In the genomic region with DNA sequence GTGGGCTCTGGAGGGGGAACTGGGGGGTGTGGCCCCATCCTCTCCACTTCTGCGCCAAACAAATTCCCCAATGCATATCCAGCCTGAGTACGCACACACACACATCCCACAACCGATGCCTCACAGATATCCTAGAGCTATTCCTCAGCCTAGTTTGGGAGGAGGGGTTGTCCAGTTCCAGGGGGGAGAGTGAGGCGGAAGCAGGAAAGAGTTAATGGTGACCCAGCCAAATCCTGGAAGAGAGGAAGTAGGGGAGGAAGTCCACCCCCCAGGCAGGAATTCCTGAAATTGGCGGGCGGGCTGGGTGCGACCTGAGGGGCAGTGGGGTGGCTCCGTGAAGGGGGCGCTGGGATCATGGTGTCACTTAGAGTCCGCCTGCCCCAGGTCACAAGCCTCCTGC, we compare ENCODE assay signal across 13 cellular contexts. TPM values are rescaled to one million over a fixed set of nuclear protein-coding genes. Genes with fewer than 3 reads are reported as not detected.
A peak's percentile ranks its signal among the peaks of the same experiment; 100 is the strongest.
DNase-seq lines count a peak whose midpoint lies in the region; ATAC-seq, FAIRE-seq and TF ChIP-seq lines count a peak whose summit lies in the region.
"Had no signal": no experiment of that assay in that cellular context is flagged by ENCODE, and none has a peak within 500 bp of the region (broad histone marks: within the 10 kb centered on the region; RNA-seq: fewer than 3 reads in every experiment).

No MANE protein-coding gene starts in this region.

- no peak for FAIRE-seq in GM19239 (lab: Jason Lieb, UNC)

- peak overlapping the region; percentile 59 for H3K4me2 ChIP-seq in skeletal muscle satellite cell (ENCODE audit: low read length)

- H3K4me3 ChIP-seq in left ventricle myocardium inferior (peak overlapping the region; percentile 77), skeletal muscle satellite cell (ENCODE audit: low read length) (no peak overlapping the region)

- H3K27ac ChIP-seq in angular gyrus (ENCODE audit: low read depth, low read length) (peak overlapping the region; percentile 80), left ventricle myocardium inferior (replicated peaks) (peak overlapping the region; percentile 91)
- H3K27ac ChIP-seq: colonic mucosa had no signal

- H3K36me3 ChIP-seq in left ventricle myocardium inferior (no peaks in the 10 kb centered on the region), skeletal muscle satellite cell (ENCODE audit: insufficient read depth, low read length) (no peaks in the 10 kb centered on the region)
- H3K36me3 ChIP-seq: BE2C, colonic mucosa, Peyer's patch had no signal

- no peaks in the 10 kb centered on the region for H3K9me3 ChIP-seq in left ventricle myocardium inferior (replicated peaks)
- H3K9me3 ChIP-seq in skeletal muscle satellite cell (replicated peaks; ENCODE audit: low read length), result no peaks in the 10 kb centered on the region
- H3K9me3 ChIP-seq: BE2C, colonic mucosa, Peyer's patch had no signal

- no peak overlapping the region for H3K9ac ChIP-seq in skeletal muscle satellite cell (ENCODE audit: low read depth, low read length)

- ATAC-seq in HG02852 (IDR thresholded peaks at IDR 0.05; ENCODE audit: unreplicated experiment) (no peak), GM21786 (IDR thresholded peaks at IDR 0.05; ENCODE audit: unreplicated experiment) (no peak)

- peaks cover 76% of the 10 kb centered on the region for H3K27me3 ChIP-seq in left ventricle myocardium inferior (ENCODE audit: low read depth)
- H3K27me3 ChIP-seq in skeletal muscle satellite cell (ENCODE audit: control insufficient read depth, insufficient read depth, low read length), result peaks cover 45% of the 10 kb centered on the region

- DNase-seq in EL (peak; percentile 49), left ventricle myocardium inferior (no peak), HT-29 (ENCODE audit: low spot score) (no peak), GM19239 (ENCODE audit: insufficient read length, low spot score) (no peak)
- DNase-seq: activated naive CD4-positive, alpha-beta T cell; BE2C; colonic mucosa; NCI-H345; Peyer's patch had no signal

- TF ChIP-seq CTCF in left ventricle myocardium inferior (IDR thresholded peaks at IDR 0.05; ENCODE audit: borderline replicate concordance), result no peak

- H3K4me1 ChIP-seq in left ventricle myocardium inferior (peaks cover 63% of the 10 kb centered on the region), skeletal muscle satellite cell (ENCODE audit: control insufficient read depth, insufficient read depth, low read length) (peaks cover 14% of the 10 kb centered on the region)
- H3K4me1 ChIP-seq: colonic mucosa had no signal

- intact Hi-C loops in left ventricle myocardium inferior (cut with micrococcal nuclease), result no loop called here

RNA-seq across cellular contexts. Expression of a gene that starts 0.9 kb away (rescaled TPM):
- 5.1 TPM for total RNA-seq in left ventricle myocardium inferior
- under 0.01 and 0.22 TPM in 2 replicates for total RNA-seq in skeletal muscle satellite cell (2012; rRNA removed)
- not detected in 2 replicates for total RNA-seq in HT-29 (2014; rRNA removed; shearing (Covaris generic))

RNA-seq across cellular contexts. Expression of a gene that starts 16.5 kb away (rescaled TPM):
- 25.3 TPM for total RNA-seq in left ventricle myocardium inferior
- 5.1 and 5.9 TPM in 2 replicates for total RNA-seq in skeletal muscle satellite cell (2012; rRNA removed)
- total RNA-seq in HT-29 (2014; rRNA removed; shearing (Covaris generic)), result 20.5 and 23.0 TPM in 2 replicates

RNA-seq across cellular contexts. Expression of a gene that starts 38.1 kb away (rescaled TPM):
- 48.4 TPM for total RNA-seq in left ventricle myocardium inferior
- total RNA-seq in skeletal muscle satellite cell (2012; rRNA removed), result 19.3 and 25.6 TPM in 2 replicates
- 38.2 and 39.5 TPM in 2 replicates for total RNA-seq in HT-29 (2014; rRNA removed; shearing (Covaris generic))
